8 cellular contexts compared by ENCODE assay signal in the genomic region with DNA sequence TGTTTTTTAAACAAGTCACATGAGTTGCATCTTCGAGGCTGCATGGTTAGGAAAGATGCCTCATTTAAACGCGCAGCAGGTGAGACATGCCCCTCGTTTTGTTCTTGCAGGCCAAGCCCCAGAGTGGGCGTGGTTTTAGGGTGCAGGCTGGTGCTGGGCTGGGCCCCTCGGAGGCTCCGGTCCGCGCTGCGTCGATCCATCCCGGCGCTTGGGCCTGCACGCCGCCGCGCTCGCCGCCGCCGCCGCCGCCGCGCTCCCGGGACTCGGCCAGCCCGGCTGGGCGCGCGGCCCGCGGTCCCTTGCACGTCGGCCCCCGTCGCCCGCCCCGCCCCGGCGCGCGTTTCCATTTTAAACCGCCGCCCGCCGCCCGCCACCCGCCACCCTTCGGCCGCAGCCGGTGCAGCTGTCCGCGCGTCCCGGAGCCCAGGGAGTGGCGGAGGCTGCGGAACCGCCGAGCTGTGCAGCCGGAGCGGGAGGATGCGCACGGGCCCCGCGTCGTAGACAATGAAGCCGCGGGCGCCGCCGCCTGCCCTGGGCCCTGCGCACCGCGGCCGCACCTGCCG.
DNase-seq lines count a peak whose midpoint lies in the region; TF ChIP-seq lines count a peak whose summit lies in the region.

No MANE protein-coding gene starts in this region.

- H3K9me3 Mint-ChIP-seq in CD4-positive, alpha-beta memory T cell: peaks cover 0 to 3% (median 0%) of the 10 kb centered on the region in 8 donors
- no peaks in the 10 kb centered on the region for H3K9me3 Mint-ChIP-seq in immature natural killer cell

- no peak overlapping the region for H3K9ac ChIP-seq in skeletal muscle satellite cell (ENCODE audit: low read depth, low read length)

- intact Hi-C loops in CD4-positive, alpha-beta memory T cell (cut with micrococcal nuclease): no loop called here

- no peak overlapping the region for H3K27ac ChIP-seq in CD4-positive, alpha-beta memory T cell (ENCODE audit: low read depth, low read length)

- peak overlapping the region in 1 of 7 donors; percentile 48 for H3K27ac Mint-ChIP-seq in CD4-positive, alpha-beta memory T cell
- peak overlapping the region in 4 of 6 donors; percentile 40 to 72 (median 65) for H3K27ac Mint-ChIP-seq in immature natural killer cell

- no peak for TF ChIP-seq RAD21 in Ishikawa (IDR thresholded peaks at IDR 0.05; ENCODE audit: low read depth)

- H3K4me2 ChIP-seq in skeletal muscle satellite cell (ENCODE audit: low read length): peak overlapping the region; percentile 96

- peak; percentile 39 to 57 (median 48) for DNase-seq in CD4-positive, alpha-beta memory T cell
- DNase-seq in T follicular helper cell (ENCODE audit: low read depth) (peak; percentile 3), cerebellar cortex (ENCODE audit: low spot score) (peak; percentile 65), immature natural killer cell (peak; percentile 73 to 80 (median 77)), NK-92 (lab: John Stamatoyannopoulos, UW; ENCODE audit: unreplicated experiment) (no peak)
- DNase-seq in activated CD4-positive, CD25-positive, alpha-beta regulatory T cell (lab: John Stamatoyannopoulos, UW): no peak

- no peaks in the 10 kb centered on the region for H3K27me3 ChIP-seq in CD4-positive, alpha-beta memory T cell (ENCODE audit: insufficient read depth, low read length)
- H3K27me3 ChIP-seq in skeletal muscle satellite cell (ENCODE audit: control insufficient read depth, insufficient read depth, low read length): no peaks in the 10 kb centered on the region

- TF ChIP-seq EP300 in Ishikawa (IDR thresholded peaks at IDR 0.05; ENCODE audit: borderline replicate concordance): peak; percentile 36; the same call in 1 of the 2 replicates

- POLR2A ChIA-PET in CD4-positive, alpha-beta memory T cell (lab: Charles Lee; ENCODE audit: partially characterized antibody): no interaction called here

- H3K4me1 ChIP-seq in CD4-positive, alpha-beta memory T cell (ENCODE audit: insufficient read depth, low read length): no peaks in the 10 kb centered on the region
- H3K4me1 ChIP-seq in skeletal muscle satellite cell (ENCODE audit: control insufficient read depth, insufficient read depth, low read length): peaks cover 37% of the 10 kb centered on the region

- no peaks in the 10 kb centered on the region for H3K36me3 Mint-ChIP-seq in CD4-positive, alpha-beta memory T cell
- peaks cover 0 to 3% (median 0%) of the 10 kb centered on the region in 3 donors for H3K36me3 Mint-ChIP-seq in immature natural killer cell

- no peak overlapping the region for H3K4me3 ChIP-seq in CD4-positive, alpha-beta memory T cell (ENCODE audit: low read length in 2 of 2)
- peak overlapping the region; percentile 76 for H3K4me3 ChIP-seq in skeletal muscle satellite cell (ENCODE audit: low read length)

- no peaks in the 10 kb centered on the region for H3K9me3 ChIP-seq in CD4-positive, alpha-beta memory T cell (ENCODE audit: control insufficient read depth in 1 of 2, low read length in 2 of 2)
- no peaks in the 10 kb centered on the region for H3K9me3 ChIP-seq in skeletal muscle satellite cell (replicated peaks; ENCODE audit: low read length)

- CTCF ChIA-PET in CD4-positive, alpha-beta memory T cell (lab: Charles Lee; ENCODE audit: partially characterized antibody): no interaction called here

- peak overlapping the region; percentile 5 to 71 (median 60) for H3K4me3 Mint-ChIP-seq in CD4-positive, alpha-beta memory T cell
- H3K4me3 Mint-ChIP-seq in immature natural killer cell: peak overlapping the region; percentile 72 to 81 (median 77)

- peaks cover 33 to 42% of the 10 kb centered on the region in 2 donors for H3K27me3 Mint-ChIP-seq in CD4-positive, alpha-beta memory T cell
- H3K27me3 Mint-ChIP-seq in immature natural killer cell (ENCODE audit: low read depth in 3 of 3): peaks cover 13 to 20% (median 15%) of the 10 kb centered on the region in 3 donors

- no peaks in the 10 kb centered on the region for H3K36me3 ChIP-seq in CD4-positive, alpha-beta memory T cell (ENCODE audit: insufficient read depth, low read length)
- no peaks in the 10 kb centered on the region for H3K36me3 ChIP-seq in skeletal muscle satellite cell (ENCODE audit: insufficient read depth, low read length)

- peaks cover 10 to 41% (median 19%) of the 10 kb centered on the region in 4 donors for H3K4me1 Mint-ChIP-seq in CD4-positive, alpha-beta memory T cell
- peaks cover 43 to 59% of the 10 kb centered on the region in 2 donors for H3K4me1 Mint-ChIP-seq in immature natural killer cell

TF ChIP-seq in Ishikawa, 13 proteins besides CTCF, POLR2A, EP300 and RAD21:
- TF ChIP-seq EGR1 (IDR thresholded peaks at IDR 0.05) (no peak), YY1 (IDR thresholded peaks at IDR 0.05; ENCODE audit: low read depth) (peak; percentile 59), TEAD4 (IDR thresholded peaks at IDR 0.05) (no peak)

Comparison
In these comparisons a context has a peak if more than half of its experiments do, and no peak if none do; other contexts are left out.
1. DNase-seq: peak in CD4-positive, alpha-beta memory T cell (5 of 5), T follicular helper cell (single experiment), cerebellar cortex (single experiment) and immature natural killer cell (3 of 3); none in NK-92 (single experiment) and activated CD4-positive, CD25-positive, alpha-beta regulatory T cell (0 of 4).